In genomic region chr20:44884907-44885391, GRCh38 we compare ENCODE assay signal across 8 cellular contexts. TPM values are rescaled to one million over a fixed set of nuclear protein-coding genes. Genes with fewer than 3 reads are reported as not detected.
DNase-seq lines count a peak whose midpoint lies in the region; ATAC-seq and TF ChIP-seq lines count a peak whose summit lies in the region.

No MANE protein-coding gene starts in this region.

- H3K9me3 ChIP-seq in mesenchymal stem cell (ENCODE audit: control insufficient read depth, low read length): no peaks in the 10 kb centered on the region
- H3K9me3 ChIP-seq in uterus: no peaks in the 10 kb centered on the region

- no peak overlapping the region for H2AK5ac ChIP-seq in mesenchymal stem cell (ENCODE audit: low read length, severe bottlenecking)

- no peak overlapping the region for H2BK12ac ChIP-seq in mesenchymal stem cell (ENCODE audit: low read length in 2 of 2)

- intact Hi-C loops in uterus (cut with DNase I; ENCODE audit: low total_unique reads): loop anchor here (10.0 kb wide), 1 partner anchor 80 kb away; the partner anchor contains the start of genes STK4 and TOMM34

- no peak for TF ChIP-seq POLR2A in uterus (IDR thresholded peaks at IDR 0.05)

- no peaks in the 10 kb centered on the region for H3K79me1 ChIP-seq in mesenchymal stem cell (replicated peaks; ENCODE audit: low read length, poor library complexity, severe bottlenecking)

- H4K91ac ChIP-seq in mesenchymal stem cell (ENCODE audit: low read length): no peak overlapping the region

- no peak overlapping the region for H3K23ac ChIP-seq in mesenchymal stem cell (ENCODE audit: low read length in 2 of 2)

- peaks cover 70% of the 10 kb centered on the region for H3K4me1 Mint-ChIP-seq in activated naive CD4-positive, alpha-beta T cell treated with anti-CD3 and anti-CD28 coated beads, Interleukin-2, amount 50 U/mL, for 24 hours

- peak overlapping the region; percentile 91 for H2AFZ ChIP-seq in mesenchymal stem cell (ENCODE audit: low read depth, low read length)

- peaks cover 7% of the 10 kb centered on the region for H3K36me3 Mint-ChIP-seq in activated naive CD4-positive, alpha-beta T cell treated with anti-CD3 and anti-CD28 coated beads, Interleukin-2, amount 50 U/mL, for 24 hours

- no peak overlapping the region for H4K8ac ChIP-seq in mesenchymal stem cell (ENCODE audit: low read length)

- H3K36me3 ChIP-seq in mesenchymal stem cell (ENCODE audit: control insufficient read depth in 1 of 2, insufficient read depth in 2 of 2, low read depth in 1 of 2, low read length in 2 of 2) (peaks cover 0 to 16% of the 10 kb centered on the region in 2 experiments), uterus (no peaks in the 10 kb centered on the region)

- H3K27me3 ChIP-seq in mesenchymal stem cell (ENCODE audit: control insufficient read depth in 1 of 2, insufficient read depth in 1 of 2, low read length in 2 of 2): no peaks in the 10 kb centered on the region
- H3K27me3 ChIP-seq in uterus: no peaks in the 10 kb centered on the region

- H3K9ac ChIP-seq in mesenchymal stem cell (ENCODE audit: low read length): peak overlapping the region; percentile 84

- no peak for DNase-seq in activated naive CD4-positive, alpha-beta T cell (lab: John Stamatoyannopoulos, UW)
- DNase-seq in astrocyte of the spinal cord (ENCODE audit: low read depth, low spot score): no peak
- DNase-seq in mesenchymal stem cell: no peak
- DNase-seq in uterus: no peak
- DNase-seq in GM19240 (ENCODE audit: insufficient read length, low spot score): no peak
- no peak for DNase-seq in NOMO-1 (lab: John Stamatoyannopoulos, UW; ENCODE audit: unreplicated experiment in 2 of 2)

- peaks cover 2% of the 10 kb centered on the region for H3K4me1 ChIP-seq in mesenchymal stem cell (ENCODE audit: control insufficient read depth, insufficient read depth, low read depth, low read length)
- H3K4me1 ChIP-seq in uterus: peaks cover 0 to 7% of the 10 kb centered on the region in 2 donors

- no peak for TF ChIP-seq CTCF in astrocyte of the spinal cord (IDR thresholded peaks at IDR 0.05; ENCODE audit: low read depth, low read length)
- TF ChIP-seq CTCF in uterus (IDR thresholded peaks at IDR 0.05): no peak

- no peak overlapping the region for H2BK120ac ChIP-seq in mesenchymal stem cell (ENCODE audit: low read depth, low read length)

- H3K4ac ChIP-seq in mesenchymal stem cell (ENCODE audit: low read depth in 1 of 2, low read length in 2 of 2): no peak overlapping the region

- H3K18ac ChIP-seq in mesenchymal stem cell (ENCODE audit: low read depth in 1 of 2, low read length in 2 of 2): peak overlapping the region; percentile 45 to 66

- no peak overlapping the region for H2BK5ac ChIP-seq in mesenchymal stem cell (ENCODE audit: low read depth, low read length, poor library complexity, severe bottlenecking)

- ATAC-seq in GM19023 (IDR thresholded peaks at IDR 0.05; ENCODE audit: unreplicated experiment): no peak

- H3K27ac Mint-ChIP-seq in activated naive CD4-positive, alpha-beta T cell treated with anti-CD3 and anti-CD28 coated beads, Interleukin-2, amount 50 U/mL, for 24 hours: peak overlapping the region; percentile 96

- H3K9me3 Mint-ChIP-seq in activated naive CD4-positive, alpha-beta T cell treated with anti-CD3 and anti-CD28 coated beads, Interleukin-2, amount 50 U/mL, for 24 hours: no peaks in the 10 kb centered on the region

- in situ Hi-C loops in astrocyte of the spinal cord (cut with HindIII; ENCODE audit: low sequenced_read_pairs): no loop called here

- peak overlapping the region in 1 of 2 experiments; percentile 28 for H3K14ac ChIP-seq in mesenchymal stem cell (ENCODE audit: low read length in 2 of 2)

- peak overlapping the region; percentile 97 for H3K4me3 ChIP-seq in astrocyte of the spinal cord (ENCODE audit: low read depth, low read length)
- peak overlapping the region; percentile 48 to 80 for H3K4me3 ChIP-seq in mesenchymal stem cell (ENCODE audit: insufficient read depth in 1 of 2, low read depth in 1 of 2, low read length in 2 of 2)
- peak overlapping the region; percentile 94 to 99 for H3K4me3 ChIP-seq in uterus

- WGBS in mesenchymal stem cell: 12% methylated on average over 14 of the region's 14 CpGs

- peak overlapping the region; percentile 96 for H3K4me3 Mint-ChIP-seq in activated naive CD4-positive, alpha-beta T cell treated with anti-CD3 and anti-CD28 coated beads, Interleukin-2, amount 50 U/mL, for 24 hours

- peak overlapping the region; percentile 80 for H3K4me2 ChIP-seq in mesenchymal stem cell (ENCODE audit: low read length, poor library complexity, severe bottlenecking)

- H2BK15ac ChIP-seq in mesenchymal stem cell (ENCODE audit: low read depth, poor library complexity, severe bottlenecking): no peak overlapping the region

- peak overlapping the region; percentile 37 for H3K27ac ChIP-seq in mesenchymal stem cell (ENCODE audit: low read length, poor library complexity, severe bottlenecking)
- H3K27ac ChIP-seq in uterus: peak overlapping the region; percentile 93 to 97

- no peaks in the 10 kb centered on the region for H3K27me3 Mint-ChIP-seq in activated naive CD4-positive, alpha-beta T cell treated with anti-CD3 and anti-CD28 coated beads, Interleukin-2, amount 50 U/mL, for 24 hours

RNA-seq across cellular contexts. Expression of gene YWHAB, which starts 0.6 kb away (rescaled TPM):
- polyA plus RNA-seq in mesenchymal stem cell (2013, experiment 1 of 2): 244 TPM
- polyA plus RNA-seq in mesenchymal stem cell (2013, experiment 2 of 2): 253 TPM
- total RNA-seq in uterus: 100 to 1,000 TPM in 2 of 4 donors, 10 to 100 TPM in 2; 54.3 to 131 (median 108) TPM

RNA-seq across cellular contexts. Expression of gene PABPC1L, which starts 24.9 kb away (rescaled TPM):
- polyA plus RNA-seq in mesenchymal stem cell (2013, experiment 1 of 2): 16.4 TPM
- polyA plus RNA-seq in mesenchymal stem cell (2013, experiment 2 of 2): 13.8 TPM
- total RNA-seq in uterus: 10 to 100 TPM in 2 of 4 donors, under 1 TPM in 1, not detected in 1; 0.59 to 17.3 (median 12.9) TPM
